In genomic region chr21:41954654-41955499, GRCh38 we compare ENCODE assay signal across 9 cellular contexts. TPM values are rescaled to one million over a fixed set of nuclear protein-coding genes. Genes with fewer than 3 reads are reported as not detected.
DNase-seq lines count a peak whose midpoint lies in the region; ATAC-seq and TF ChIP-seq lines count a peak whose summit lies in the region.
"Had no signal": no experiment of that assay in that cellular context is flagged by ENCODE, and none has a peak within 500 bp of the region (broad histone marks: within the 10 kb centered on the region; RNA-seq: fewer than 3 reads in every experiment).

No MANE protein-coding gene starts in this region.

- H3K27me3 ChIP-seq in ascending aorta, result no peaks in the 10 kb centered on the region

- H3K27ac ChIP-seq in C4-2B (peak overlapping the region; percentile 87), ascending aorta (peak overlapping the region; percentile 67 to 90)

- peak in 1 of 3 donors; percentile 31 for ATAC-seq in natural killer cell

- H3K9me3 ChIP-seq in ascending aorta, result no peaks in the 10 kb centered on the region

- H3K4me3 ChIP-seq in HFF-Myc (replicated peaks; ENCODE audit: low read depth, low read length) (peak overlapping the region; percentile 38), ascending aorta (peak overlapping the region in 1 of 2 donors; percentile 96)

- H3K27me3 Mint-ChIP-seq in natural killer cell (ENCODE audit: low read depth in 2 of 2), result peaks cover 10 to 18% of the 10 kb centered on the region in 2 donors

- no peaks in the 10 kb centered on the region for H3K9me3 Mint-ChIP-seq in natural killer cell

- no peaks in the 10 kb centered on the region for H3K36me3 Mint-ChIP-seq in natural killer cell

- CTCF ChIA-PET in GM10248 (lab: Yijun Ruan, JAX), result interaction anchor here (0.9 to 1.2 kb wide), 2 partner anchors 13 to 77 kb away, joined by 3 to 4 read pairs; no protein-coding TSS in a partner anchor

- DNase-seq in HFF-Myc (ENCODE audit: extremely low read depth, low read depth) (no peak), ascending aorta (ENCODE audit: low spot score in 2 of 2) (no peak), natural killer cell (no peak), GM10248 (ENCODE audit: extremely low spot score) (no peak), cerebellar cortex (ENCODE audit: low spot score) (no peak), RPMI8226 (no peak)
- no peak for DNase-seq in NK-92 treated with Interleukin-12 subunit alpha and Interleukin-12 subunit beta, amount 100 ng/mL, for 24 hours (lab: John Stamatoyannopoulos, UW)
- DNase-seq: NCI-H2171 treated with DMSO at 0.1 percent for 48 hours had no signal

- peaks cover 14 to 33% of the 10 kb centered on the region in 2 donors for H3K4me1 ChIP-seq in ascending aorta

- TF ChIP-seq CTCF in C4-2B (conservative IDR thresholded peaks at IDR 0.05), result no peak
- TF ChIP-seq CTCF in HFF-Myc (IDR thresholded peaks at IDR 0.05; ENCODE audit: low read depth, low read length, missing control alignments), result no peak
- no peak for TF ChIP-seq CTCF in ascending aorta (IDR thresholded peaks at IDR 0.05)
- TF ChIP-seq CTCF in natural killer cell (IDR thresholded peaks at IDR 0.05), result no peak
- TF ChIP-seq CTCF in GM10248 (IDR thresholded peaks at IDR 0.05; ENCODE audit: control extremely low read depth, extremely low read depth, low read depth, missing control alignments), result no peak

- peaks cover 0 to 15% of the 10 kb centered on the region in 2 donors for H3K4me1 Mint-ChIP-seq in natural killer cell

- peak overlapping the region; percentile 29 for H3K4me3 Mint-ChIP-seq in natural killer cell

- POLR2A ChIA-PET in GM10248 (lab: Yijun Ruan, JAX), result no interaction called here

- H3K36me3 ChIP-seq in ascending aorta, result no peaks in the 10 kb centered on the region

- H3K27ac Mint-ChIP-seq in natural killer cell, result no peak overlapping the region

- intact Hi-C loops in ascending aorta (cut with DNase I) (loop anchor here (5.0 to 10.0 kb wide), 3 partner anchors 188 to 1900 kb away; partner anchors contain the start of gene RIPK4), natural killer cell (cut with micrococcal nuclease) (no loop called here)

RNA-seq across cellular contexts. Expression of gene C2CD2, which starts 1.1 kb away (rescaled TPM):
- total RNA-seq in ascending aorta, result 45.0 TPM
- total RNA-seq in natural killer cell, result 10 to 100 TPM in 1 of 3 donors, 1 to 10 TPM in 2; 2.1 to 10.1 (median 8.9) TPM

RNA-seq across cellular contexts. Expression of gene ZBTB21, which starts 55.3 kb away (rescaled TPM):
- total RNA-seq in ascending aorta (11.1 TPM), natural killer cell (100 to 1,000 TPM in 2 of 3 donors, 10 to 100 TPM in 1; 78.2 to 113 (median 100) TPM)
